In genomic region chr7:66205736-66206080, GRCh38 we compare ENCODE assay signal across 8 cellular contexts. TPM values are rescaled to one million over a fixed set of nuclear protein-coding genes. Genes with fewer than 3 reads are reported as not detected.
A peak's percentile ranks its signal among the peaks of the same experiment; 100 is the strongest.
DNase-seq lines count a peak whose midpoint lies in the region; TF ChIP-seq lines count a peak whose summit lies in the region.

No MANE protein-coding gene starts in this region.

- no peak for TF ChIP-seq CTCF in tibial artery (IDR thresholded peaks at IDR 0.05)

- peak overlapping the region; percentile 67 for H3K27ac ChIP-seq in caudate nucleus (ENCODE audit: low read depth, low read length)
- peak overlapping the region; percentile 73 to 79 for H3K27ac ChIP-seq in tibial artery

- no peaks in the 10 kb centered on the region for H3K9me3 ChIP-seq in tibial artery

- peak overlapping the region; percentile 84 for H3K4me3 ChIP-seq in tibial artery

- no peaks in the 10 kb centered on the region for H3K36me3 ChIP-seq in tibial artery

- DNase-seq in NCI-H1105 (lab: John Stamatoyannopoulos, UW) = peak; percentile 14
- DNase-seq in NCI-H1105 treated with DMSO at 0.1 percent for 48 hours (lab: John Stamatoyannopoulos, UW) = no peak
- peak; percentile 25 for DNase-seq in NCI-H1092 (lab: John Stamatoyannopoulos, UW)
- DNase-seq in caudate nucleus (lab: John Stamatoyannopoulos, UW) = peak in 8 of 61 donors; percentile 27 to 50 (median 38)
- DNase-seq in lung microvascular endothelial cell (ENCODE audit: low read depth in 2 of 2) = peak; percentile 33 to 34
- no peak for DNase-seq in tibial artery
- no peak for DNase-seq in NK-92 treated with Interleukin-12 subunit alpha and Interleukin-12 subunit beta, amount 100 ng/mL, for 24 hours (lab: John Stamatoyannopoulos, UW)
- DNase-seq in stimulated activated CD8-positive, alpha-beta memory T cell treated with anti-CD3 and anti-CD28 coated beads, Interleukin-4, amount 100 ng/mL, for 48 hours = no peak

- H3K4me1 ChIP-seq in tibial artery = peaks cover 0 to 24% (median 12%) of the 10 kb centered on the region in 4 donors

- intact Hi-C loops in tibial artery (cut with DNase I; ENCODE audit: low total_unique reads) = no loop called here

- H3K27me3 ChIP-seq in tibial artery = no peaks in the 10 kb centered on the region

RNA-seq across cellular contexts. Expression of gene TPST1, which starts 0.6 kb away (rescaled TPM):
- 18.3 and 35.5 TPM in 2 replicates for total RNA-seq in lung microvascular endothelial cell

Comparison
In these comparisons a context has a peak if more than half of its experiments do, and no peak if none do; other contexts are left out.
1. DNase-seq: peak in NCI-H1105 (single experiment), NCI-H1092 (single experiment) and lung microvascular endothelial cell (2 of 2); none in NCI-H1105 treated with DMSO at 0.1 percent for 48 hours (single experiment), tibial artery (0 of 2), NK-92 treated with Interleukin-12 subunit alpha and Interleukin-12 subunit beta, amount 100 ng/mL, for 24 hours (single experiment) and stimulated activated CD8-positive, alpha-beta memory T cell treated with anti-CD3 and anti-CD28 coated beads, Interleukin-4, amount 100 ng/mL, for 48 hours (single experiment).